Comparison of ENCODE assay signal across 8 cellular contexts in genomic region chr2:7118606-7119503, GRCh38.
DNase-seq lines count a peak whose midpoint lies in the region; TF ChIP-seq lines count a peak whose summit lies in the region.

No MANE protein-coding gene starts in this region.

- no peak overlapping the region for H3K23ac ChIP-seq in neuronal stem cell (ENCODE audit: low read depth, low read length, poor library complexity)

- peaks cover 0 to 1% of the 10 kb centered on the region in 2 donors for H3K27me3 Mint-ChIP-seq in CD4-positive, alpha-beta memory T cell

- POLR2A ChIA-PET in CD4-positive, alpha-beta memory T cell (lab: Charles Lee; ENCODE audit: partially characterized antibody), result no interaction called here

- no CpG with 5 or more reads among the region's 9 CpGs for WGBS in neuronal stem cell (ENCODE audit: extremely low coverage in 2 of 2, insufficient read length in 2 of 2, insufficient replicate concordance in 1 of 2), 2 donors

- no peak overlapping the region for H2BK5ac ChIP-seq in neuronal stem cell (ENCODE audit: low read length)

- H2AK5ac ChIP-seq in neuronal stem cell (ENCODE audit: low read depth, low read length), result no peak overlapping the region

- no peaks in the 10 kb centered on the region for H3K36me3 ChIP-seq in GM06990 (ENCODE audit: control insufficient read depth, insufficient read depth, low read length)
- no peaks in the 10 kb centered on the region for H3K36me3 ChIP-seq in neuronal stem cell (replicated peaks in 1 of 2; ENCODE audit: control insufficient read depth in 2 of 2, insufficient read depth in 2 of 2, low read length in 2 of 2)
- H3K36me3 ChIP-seq in CD4-positive, alpha-beta memory T cell (ENCODE audit: insufficient read depth, low read length), result no peaks in the 10 kb centered on the region

- H3K9me3 Mint-ChIP-seq in CD4-positive, alpha-beta memory T cell, result peaks cover 0 to 8% (median 5%) of the 10 kb centered on the region in 8 donors

- H3K27me3 ChIP-seq in GM06990 (replicated peaks; ENCODE audit: control insufficient read depth, insufficient read depth, low read length) (no peaks in the 10 kb centered on the region; the same call in 1 of the 2 replicates), neuronal stem cell (ENCODE audit: control insufficient read depth in 3 of 3, insufficient read depth in 3 of 3, low read depth in 1 of 3, low read length in 3 of 3) (no peaks in the 10 kb centered on the region)
- no peaks in the 10 kb centered on the region for H3K27me3 ChIP-seq in CD4-positive, alpha-beta memory T cell (ENCODE audit: insufficient read depth, low read length)

- H3K4me3 ChIP-seq in GM06990 (replicated peaks; ENCODE audit: low read depth, low read length) (no peak overlapping the region), neuronal stem cell (ENCODE audit: low read length in 2 of 2) (no peak overlapping the region)
- no peak overlapping the region for H3K4me3 ChIP-seq in CD4-positive, alpha-beta memory T cell (ENCODE audit: low read length in 2 of 2)

- H3K9ac ChIP-seq in neuronal stem cell (ENCODE audit: low read depth, low read length, poor library complexity), result no peak overlapping the region

- H3K27ac Mint-ChIP-seq in CD4-positive, alpha-beta memory T cell, result peak overlapping the region in 1 of 7 donors; percentile 42

- CTCF ChIA-PET in CD4-positive, alpha-beta memory T cell (lab: Charles Lee; ENCODE audit: partially characterized antibody), result no interaction called here

- H3K18ac ChIP-seq in neuronal stem cell (ENCODE audit: low read length), result no peak overlapping the region

- no peak overlapping the region for H4K8ac ChIP-seq in neuronal stem cell (ENCODE audit: low read depth, low read length)

- no peak overlapping the region for H3K14ac ChIP-seq in neuronal stem cell (ENCODE audit: low read length)

- H3K4me3 Mint-ChIP-seq in CD4-positive, alpha-beta memory T cell, result no peak overlapping the region

- no peak overlapping the region for H3K27ac ChIP-seq in 22Rv1
- no peak overlapping the region for H3K27ac ChIP-seq in neuronal stem cell (replicated peaks; ENCODE audit: low read length)
- H3K27ac ChIP-seq in CD4-positive, alpha-beta memory T cell (ENCODE audit: low read depth, low read length), result no peak overlapping the region

- DNase-seq in GM06990 (ENCODE audit: extremely low read depth, insufficient read length), result no peak
- DNase-seq in NCI-H69 (lab: John Stamatoyannopoulos, UW), result peak; percentile 16
- peak; percentile 56 for DNase-seq in dedifferentiated amniotic fluid mesenchymal stem cell (ENCODE audit: extremely low spot score)
- DNase-seq in neuronal stem cell (ENCODE audit: low spot score), result peak; percentile 50
- no peak for DNase-seq in HPDE6-E6E7 (ENCODE audit: extremely low spot score)
- no peak for DNase-seq in CD4-positive, alpha-beta memory T cell
- no peak for DNase-seq in effector CD8-positive, alpha-beta T cell (lab: John Stamatoyannopoulos, UW)

- peak overlapping the region; percentile 48 for H2AFZ ChIP-seq in neuronal stem cell (ENCODE audit: low read length)

- no peak overlapping the region for H3K4me2 ChIP-seq in neuronal stem cell (ENCODE audit: insufficient read depth, low read length, poor library complexity, severe bottlenecking)

- H3K79me1 ChIP-seq in neuronal stem cell (ENCODE audit: low read depth, low read length), result no peaks in the 10 kb centered on the region

- intact Hi-C loops in CD4-positive, alpha-beta memory T cell (cut with micrococcal nuclease), result no loop called here

- TF ChIP-seq CTCF in 22Rv1 (IDR thresholded peaks at IDR 0.05), result peak; percentile 69
- peak; percentile 61 for TF ChIP-seq CTCF in GM06990 (IDR thresholded peaks at IDR 0.05; ENCODE audit: insufficient read depth, low read length, poor library complexity, severe bottlenecking)

- peaks cover under 1 to 2% of the 10 kb centered on the region in 2 donors for H3K9me3 ChIP-seq in neuronal stem cell (replicated peaks in 1 of 2; ENCODE audit: control insufficient read depth in 2 of 2, insufficient read depth in 1 of 2, low read depth in 1 of 2, low read length in 2 of 2)
- H3K9me3 ChIP-seq in CD4-positive, alpha-beta memory T cell (ENCODE audit: control insufficient read depth in 1 of 2, low read length in 2 of 2), result no peaks in the 10 kb centered on the region

- peaks cover 0 to 6% of the 10 kb centered on the region in 2 donors for H3K4me1 ChIP-seq in neuronal stem cell (ENCODE audit: control insufficient read depth in 2 of 2, insufficient read depth in 1 of 2, low read depth in 1 of 2, low read length in 2 of 2)
- H3K4me1 ChIP-seq in CD4-positive, alpha-beta memory T cell (ENCODE audit: insufficient read depth, low read length), result no peaks in the 10 kb centered on the region

- H4K91ac ChIP-seq in neuronal stem cell (ENCODE audit: low read depth, low read length, poor library complexity), result no peak overlapping the region

- H2BK12ac ChIP-seq in neuronal stem cell (ENCODE audit: low read length), result no peak overlapping the region

- H3K4ac ChIP-seq in neuronal stem cell (ENCODE audit: low read length), result no peak overlapping the region

- H2BK15ac ChIP-seq in neuronal stem cell (ENCODE audit: low read length), result no peak overlapping the region

- no peak overlapping the region for H2BK120ac ChIP-seq in neuronal stem cell (ENCODE audit: low read depth, low read length)

- peaks cover 0 to 15% of the 10 kb centered on the region in 2 donors for H3K36me3 Mint-ChIP-seq in CD4-positive, alpha-beta memory T cell

- peaks cover 0 to 2% (median 0%) of the 10 kb centered on the region in 4 donors for H3K4me1 Mint-ChIP-seq in CD4-positive, alpha-beta memory T cell

Comparison
In these comparisons a context has a peak if more than half of its experiments do, and no peak if none do; other contexts are left out.
1. DNase-seq: peak in NCI-H69 (single experiment), dedifferentiated amniotic fluid mesenchymal stem cell (single experiment) and neuronal stem cell (single experiment); none in GM06990 (single experiment), HPDE6-E6E7 (single experiment), CD4-positive, alpha-beta memory T cell (0 of 5) and effector CD8-positive, alpha-beta T cell (single experiment).